In the genomic region with DNA sequence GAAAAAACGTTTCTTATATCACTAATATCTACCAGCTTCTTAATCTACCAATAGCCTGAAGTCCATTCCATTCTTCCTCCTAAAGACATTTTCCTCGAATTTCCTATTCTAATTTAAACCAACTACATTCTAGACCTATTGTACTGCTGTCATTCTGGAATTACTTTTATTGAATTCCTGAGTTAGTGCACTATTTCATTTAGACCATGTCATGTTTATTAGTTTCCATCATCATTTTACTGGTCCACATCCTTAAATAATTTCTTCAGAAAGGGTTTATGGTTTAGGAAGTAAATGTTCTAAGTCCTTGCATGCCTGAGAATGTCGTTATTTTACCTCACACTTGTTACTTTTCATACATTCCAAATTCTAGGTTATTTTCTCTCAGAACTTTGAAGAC, we compare ENCODE assay signal across 28 cellular contexts.
"Had no signal": no experiment of that assay in that cellular context is flagged by ENCODE, and none has a peak within 500 bp of the region (broad histone marks: within the 10 kb centered on the region; RNA-seq: fewer than 3 reads in every experiment).

No MANE protein-coding gene starts in this region.

- H3K4me1 ChIP-seq: colonic mucosa had no signal

- H3K27ac ChIP-seq: brain microvascular endothelial cell, colonic mucosa, esophagus squamous epithelium, gastroesophageal sphincter, heart right ventricle had no signal

- DNase-seq: activated CD4-positive, alpha-beta memory T cell treated with anti-CD3 and anti-CD28 coated beads, Interleukin-2, amount 10 ng/mL, durations not matched to agents 7 days and 5 days; activated CD4-positive, alpha-beta T cell treated with anti-CD3 and anti-CD28 coated beads for 36 hours; activated CD4-positive, alpha-beta T cell treated with anti-CD3 and anti-CD28 coated beads, Interleukin-2, amount 10 ng/mL, durations not matched to agents 24 days and 14 days; activated CD4-positive, alpha-beta T cell treated with anti-CD3 and anti-CD28 coated beads, Interleukin-2, amount 50 U/mL, for 4 hours; activated CD4-positive, CD25-positive, alpha-beta regulatory T cell; activated CD4-positive, CD25-positive, alpha-beta regulatory T cell treated with anti-CD3 and anti-CD28 coated beads, Interleukin-2, amount 50 U/mL, for 72 hours; activated CD8-positive, alpha-beta memory T cell treated with anti-CD3 and anti-CD28 coated beads, Interleukin-2, amount 50 U/mL, for 48 hours; activated gamma-delta T cell; activated naive CD4-positive, alpha-beta T cell; activated naive CD4-positive, alpha-beta T cell treated with anti-CD3 and anti-CD28 coated beads, Interleukin-2, amount 10 ng/mL, durations not matched to agents 7 days and 5 days; activated naive CD8-positive, alpha-beta T cell treated with anti-CD3 and anti-CD28 coated beads, Interleukin-2, amount 10 ng/mL, durations not matched to agents 7 days and 5 days; activated T-cell treated with anti-CD3 and anti-CD28 coated beads for 4 hours; activated T-cell treated with anti-CD3 and anti-CD28 coated beads, Interleukin-2, amount 50 U/mL, for 24 hours; activated T-cell treated with anti-CD3 and anti-CD28 coated beads, Interleukin-2, amount 50 U/mL, for 72 hours; brain microvascular endothelial cell; caudate nucleus; cerebellar nuclear complex; colonic mucosa; effector CD8-positive, alpha-beta T cell; esophagus squamous epithelium; foreskin melanocyte; heart right ventricle; hippocampal formation; T-helper 2 cell had no signal

- FAIRE-seq: astrocyte, endothelial cell of umbilical vein had no signal

- H3K36me3 ChIP-seq: brain microvascular endothelial cell, colonic mucosa, esophagus squamous epithelium, gastroesophageal sphincter, heart right ventricle had no signal

- ATAC-seq: activated CD4-positive, alpha-beta T cell treated with anti-CD3 and anti-CD28 coated beads for 36 hours; activated naive CD4-positive, alpha-beta T cell treated with anti-CD3 and anti-CD28 coated beads, Interleukin-2, amount 50 U/mL, for 72 hours; activated T-cell treated with anti-CD3 and anti-CD28 coated beads, Interleukin-2, amount 50 U/mL, for 72 hours; gastroesophageal sphincter; heart right ventricle had no signal

- H3K27me3 ChIP-seq: brain microvascular endothelial cell, colonic mucosa, esophagus squamous epithelium, gastroesophageal sphincter, heart right ventricle had no signal

- H3K9me3 ChIP-seq: colonic mucosa, esophagus squamous epithelium, gastroesophageal sphincter had no signal

- H3K4me3 ChIP-seq: colonic mucosa, esophagus squamous epithelium, gastroesophageal sphincter, heart right ventricle had no signal
